31 cellular contexts compared by ENCODE assay signal in the genomic region with DNA sequence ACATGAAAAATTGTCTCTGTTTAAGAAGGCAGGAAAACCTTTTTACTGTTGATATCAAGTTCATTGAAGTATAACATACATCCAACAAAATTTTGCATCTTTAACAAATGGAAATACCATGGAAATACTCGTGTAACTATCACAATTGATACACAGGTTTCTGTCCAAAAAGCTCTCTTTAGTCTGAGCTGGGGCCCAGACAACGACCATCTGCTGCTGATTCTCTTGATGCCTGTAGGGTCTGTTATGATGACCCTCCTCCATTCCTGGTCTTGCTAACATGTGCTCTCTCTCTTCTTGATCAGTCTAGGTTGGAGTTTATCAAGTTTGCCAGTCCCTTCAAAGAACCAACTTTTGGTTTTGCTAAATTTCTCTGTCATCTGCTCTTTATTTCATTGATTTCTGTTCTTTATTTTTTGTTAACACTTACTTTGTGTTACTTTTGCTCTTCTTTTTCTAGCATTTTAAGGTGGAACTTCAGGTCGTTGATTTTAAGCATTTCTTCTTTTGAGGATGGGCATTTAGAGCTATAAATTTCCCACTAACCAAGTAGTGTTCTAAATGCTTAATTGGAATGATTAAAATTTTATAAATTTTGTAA.
"Had no signal": no experiment of that assay in that cellular context is flagged by ENCODE, and none has a peak within 500 bp of the region (broad histone marks: within the 10 kb centered on the region; RNA-seq: fewer than 3 reads in every experiment).

No MANE protein-coding gene starts in this region.

- H3K4me1 ChIP-seq: breast epithelium had no signal

- ATAC-seq: activated CD8-positive, alpha-beta memory T cell treated with anti-CD3 and anti-CD28 coated beads, Interleukin-2, amount 10 ng/mL, durations not matched to agents 7 days and 5 days; Panc1; Right ventricle myocardium inferior; T-cell had no signal

- DNase-seq: activated B cell treated with CpG ODN at 0.5 μM for 24 hours; activated CD4-positive, alpha-beta T cell treated with anti-CD3 and anti-CD28 coated beads for 1 hour; activated CD4-positive, alpha-beta T cell treated with anti-CD3 and anti-CD28 coated beads, Interleukin-2, amount 10 ng/mL, durations not matched to agents 24 days and 14 days; activated CD4-positive, alpha-beta T cell treated with anti-CD3 and anti-CD28 coated beads, Interleukin-2, amount 50 U/mL, for 48 hours; activated CD8-positive, alpha-beta memory T cell treated with anti-CD3 and anti-CD28 coated beads, Interleukin-2, amount 10 ng/mL, durations not matched to agents 7 days and 5 days; activated effector memory CD4-positive, alpha-beta T cell treated with Interleukin-2 at 50 U/mL for 16 hours; activated naive CD4-positive, alpha-beta T cell; activated T-cell treated with anti-CD3 and anti-CD28 coated beads, Interleukin-2, amount 50 U/mL, for 24 hours; caudate nucleus; KG1; NCI-H1092 treated with DMSO at 0.1 percent for 48 hours; NCI-H1417 treated with DMSO at 0.1 percent for 48 hours; NCI-H187; NCI-H2081; NCI-H2227 treated with DMSO at 0.1 percent for 48 hours; NCI-H446 treated with DMSO at 0.1 percent for 48 hours; NCI-H524 treated with DMSO at 0.1 percent for 48 hours; NCI-H774; NK-92 treated with Interleukin-12 subunit alpha and Interleukin-12 subunit beta, amount 100 ng/mL, for 24 hours; OCI-M1; RPMI8226; T-cell; T-helper 2 cell; T1000 had no signal

- H3K9me3 Mint-ChIP-seq: activated T-cell treated with anti-CD3 and anti-CD28 coated beads, Interleukin-2, amount 50 U/mL, for 24 hours had no signal

- H3K4me1 Mint-ChIP-seq: activated CD4-positive, alpha-beta T cell treated with anti-CD3 and anti-CD28 coated beads, Interleukin-2, amount 10 ng/mL, durations not matched to agents 24 days and 14 days; activated CD8-positive, alpha-beta memory T cell treated with anti-CD3 and anti-CD28 coated beads, Interleukin-2, amount 10 ng/mL, durations not matched to agents 7 days and 5 days had no signal

- H3K36me3 ChIP-seq: breast epithelium had no signal

- H3K27ac Mint-ChIP-seq: activated B cell treated with CpG ODN at 0.5 μM for 24 hours; activated CD4-positive, alpha-beta T cell treated with anti-CD3 and anti-CD28 coated beads, Interleukin-2, amount 10 ng/mL, durations not matched to agents 24 days and 14 days; activated CD8-positive, alpha-beta memory T cell treated with anti-CD3 and anti-CD28 coated beads, Interleukin-2, amount 10 ng/mL, durations not matched to agents 7 days and 5 days; activated naive CD4-positive, alpha-beta T cell treated with anti-CD3 and anti-CD28 coated beads, Interleukin-2, amount 50 U/mL, for 24 hours; activated T-cell treated with anti-CD3 and anti-CD28 coated beads, Interleukin-2, amount 50 U/mL, for 24 hours; activated T-helper 1 cell treated with anti-CD3 and anti-CD28 coated beads, Interleukin-12 subunit alpha, Interleukin-12 subunit beta, Interleukin-2, Interleukin-4 antibody, amounts not matched to agents 30 ng/mL and 10 ng/mL and 1 ng/mL, durations not matched to agents 14 hours and 24 hours and 36 hours; T-cell had no signal

- FAIRE-seq: TTC549 had no signal

- H3K9me3 ChIP-seq: breast epithelium had no signal

- H3K36me3 Mint-ChIP-seq: T-cell had no signal

- H3K4me3 ChIP-seq: breast epithelium, SK-N-MC had no signal

- H3K27ac ChIP-seq: breast epithelium, SK-N-MC had no signal

- H3K4me3 Mint-ChIP-seq: activated B cell treated with CpG ODN at 0.5 μM for 24 hours; activated CD4-positive, alpha-beta T cell treated with anti-CD3 and anti-CD28 coated beads, Interleukin-2, amount 10 ng/mL, durations not matched to agents 24 days and 14 days; activated CD8-positive, alpha-beta memory T cell treated with anti-CD3 and anti-CD28 coated beads, Interleukin-2, amount 10 ng/mL, durations not matched to agents 7 days and 5 days; activated naive CD4-positive, alpha-beta T cell treated with anti-CD3 and anti-CD28 coated beads, Interleukin-2, amount 50 U/mL, for 24 hours; activated T-cell treated with anti-CD3 and anti-CD28 coated beads, Interleukin-2, amount 50 U/mL, for 24 hours; activated T-helper 1 cell treated with anti-CD3 and anti-CD28 coated beads, Interleukin-12 subunit alpha, Interleukin-12 subunit beta, Interleukin-2, Interleukin-4 antibody, amounts not matched to agents 30 ng/mL and 10 ng/mL and 1 ng/mL, durations not matched to agents 14 hours and 24 hours and 36 hours; T-cell had no signal
